In genomic region chr5:148554621-148555020, GRCh38 we compare ENCODE assay signal across 22 cellular contexts.
"Had no signal": no experiment of that assay in that cellular context is flagged by ENCODE, and none has a peak within 500 bp of the region (broad histone marks: within the 10 kb centered on the region; RNA-seq: fewer than 3 reads in every experiment).

No MANE protein-coding gene starts in this region.

- H3K9me3 Mint-ChIP-seq: dendritic cell treated with granulocyte-macrophage colony-stimulating factor and Interleukin-4, amounts not matched to agents 40 ng/mL and 50 ng/mL, for 4 days; effector memory CD8-positive, alpha-beta T cell; endodermal cell had no signal

- H3K9me3 ChIP-seq: colonic mucosa, esophagus muscularis mucosa, esophagus squamous epithelium, gastrocnemius medialis, gastroesophageal sphincter, heart left ventricle, heart right ventricle had no signal

- H3K27ac Mint-ChIP-seq: dendritic cell treated with granulocyte-macrophage colony-stimulating factor and Interleukin-4, amounts not matched to agents 40 ng/mL and 50 ng/mL, for 4 days; effector memory CD8-positive, alpha-beta T cell; endodermal cell had no signal

- H3K27me3 Mint-ChIP-seq: dendritic cell treated with granulocyte-macrophage colony-stimulating factor and Interleukin-4, amounts not matched to agents 40 ng/mL and 50 ng/mL, for 4 days had no signal

- DNase-seq: colonic mucosa; cortex of kidney; dermis blood vessel endothelial cell; dorsolateral prefrontal cortex; effector CD4-positive, alpha-beta T cell; effector CD8-positive, alpha-beta T cell; effector memory CD4-positive, alpha-beta T cell; effector memory CD8-positive, alpha-beta T cell; endodermal cell; erythroblast; esophagus squamous epithelium; foreskin fibroblast; foreskin keratinocyte; foreskin melanocyte; gastrocnemius medialis; glutamatergic neuron; heart left ventricle; heart right ventricle had no signal

- H3K4me3 Mint-ChIP-seq: dendritic cell treated with granulocyte-macrophage colony-stimulating factor and Interleukin-4, amounts not matched to agents 40 ng/mL and 50 ng/mL, for 4 days; effector memory CD8-positive, alpha-beta T cell; endodermal cell had no signal

- ATAC-seq: effector memory CD8-positive, alpha-beta T cell; esophagus mucosa; foreskin keratinocyte; gastrocnemius medialis; gastroesophageal sphincter; heart left ventricle; heart right ventricle had no signal
